ENCODE assay signal across 11 cellular contexts in genomic region chr17:75326587-75326955, GRCh38.
A peak's percentile ranks its signal among the peaks of the same experiment; 100 is the strongest.
DNase-seq lines count a peak whose midpoint lies in the region; ATAC-seq and TF ChIP-seq lines count a peak whose summit lies in the region.
"Had no signal": no experiment of that assay in that cellular context is flagged by ENCODE, and none has a peak within 500 bp of the region (broad histone marks: within the 10 kb centered on the region; RNA-seq: fewer than 3 reads in every experiment).

No MANE protein-coding gene starts in this region.

- no peak overlapping the region for H3K4me3 ChIP-seq in parathyroid adenoma (ENCODE audit: low read depth, low read length)
- H3K4me3 ChIP-seq: A549, mucosa of descending colon had no signal

- peak overlapping the region; percentile 28 for H3K4me2 ChIP-seq in parathyroid adenoma (ENCODE audit: low read length)
- H3K4me2 ChIP-seq: A549 had no signal

- H3K27me3 Mint-ChIP-seq in T-helper 2 cell treated with Interferon-gamma antibody and Interleukin-4, amounts not matched to agents 5 μg/mL and 100 μg/mL, for 36 hours (ENCODE audit: low read depth) = no peaks in the 10 kb centered on the region

- H3K27ac Mint-ChIP-seq in T-helper 2 cell treated with Interferon-gamma antibody and Interleukin-4, amounts not matched to agents 5 μg/mL and 100 μg/mL, for 36 hours = peak overlapping the region; percentile 26

- no peak overlapping the region for H3K27ac ChIP-seq in parathyroid adenoma

- no peak for TF ChIP-seq CTCF in parathyroid adenoma (IDR thresholded peaks at IDR 0.05)

- peaks cover 52% of the 10 kb centered on the region for H3K4me1 Mint-ChIP-seq in T-helper 2 cell treated with Interferon-gamma antibody and Interleukin-4, amounts not matched to agents 5 μg/mL and 100 μg/mL, for 36 hours (ENCODE audit: low read depth)

- peaks cover 46% of the 10 kb centered on the region for H3K36me3 Mint-ChIP-seq in T-helper 2 cell treated with Interferon-gamma antibody and Interleukin-4, amounts not matched to agents 5 μg/mL and 100 μg/mL, for 36 hours (ENCODE audit: low read depth)

- DNase-seq in T-helper 2 cell treated with Interferon-gamma antibody and Interleukin-4, amounts not matched to agents 5 μg/mL and 100 μg/mL, for 36 hours (ENCODE audit: low spot score) = no peak
- no peak for DNase-seq in T-helper 2 cell
- peak; percentile 73 for DNase-seq in MV-4-11 (lab: John Stamatoyannopoulos, UW)
- peak; percentile 14 for DNase-seq in amniotic epithelial cell (ENCODE audit: low read depth)
- DNase-seq in superior temporal gyrus (ENCODE audit: extremely low spot score) = no peak
- DNase-seq in NCI-H2107 treated with DMSO at 0.1 percent for 48 hours (lab: John Stamatoyannopoulos, UW; ENCODE audit: unreplicated experiment) = no peak
- DNase-seq: mucosa of descending colon; stimulated activated CD4-positive, alpha-beta T cell treated with anti-CD3 and anti-CD28 coated beads, Interleukin-12 subunit alpha, Interleukin-12 subunit beta, amount 100 ng/mL, for 4 hours had no signal

- peaks cover 44% of the 10 kb centered on the region for H3K79me2 ChIP-seq in parathyroid adenoma

- no peaks in the 10 kb centered on the region for H3K27me3 ChIP-seq in parathyroid adenoma (ENCODE audit: control insufficient read depth, insufficient read depth, low read length)

- no peak for ATAC-seq in HG02840 (IDR thresholded peaks at IDR 0.05; ENCODE audit: low FRiP score, unreplicated experiment)
- ATAC-seq: A549, mucosa of descending colon had no signal

- no peak overlapping the region for H3K4me3 Mint-ChIP-seq in T-helper 2 cell treated with Interferon-gamma antibody and Interleukin-4, amounts not matched to agents 5 μg/mL and 100 μg/mL, for 36 hours

- H3K9me3 ChIP-seq in parathyroid adenoma (ENCODE audit: control insufficient read depth, low read length) = no peaks in the 10 kb centered on the region
- H3K9me3 ChIP-seq: A549, mucosa of descending colon had no signal

- H3K9me3 Mint-ChIP-seq in T-helper 2 cell treated with Interferon-gamma antibody and Interleukin-4, amounts not matched to agents 5 μg/mL and 100 μg/mL, for 36 hours = no peaks in the 10 kb centered on the region

- no peak overlapping the region for H3K9ac ChIP-seq in parathyroid adenoma

- H2AFZ ChIP-seq in parathyroid adenoma = no peak overlapping the region

- no peaks in the 10 kb centered on the region for H3K36me3 ChIP-seq in parathyroid adenoma (ENCODE audit: control insufficient read depth, insufficient read depth, low read length)

- H3K4me1 ChIP-seq in parathyroid adenoma = peaks cover 8% of the 10 kb centered on the region
- H3K4me1 ChIP-seq: A549 had no signal

Comparison
In these comparisons a context has a peak if more than half of its experiments do, and no peak if none do; other contexts are left out.
1. DNase-seq: peak in MV-4-11 (single experiment) and amniotic epithelial cell (single experiment); none in T-helper 2 cell treated with Interferon-gamma antibody and Interleukin-4, amounts not matched to agents 5 μg/mL and 100 μg/mL, for 36 hours (single experiment), T-helper 2 cell (0 of 5), superior temporal gyrus (single experiment) and NCI-H2107 treated with DMSO at 0.1 percent for 48 hours (single experiment).